In genomic region chr15:58119016-58119415, GRCh38 we compare ENCODE assay signal across 30 cellular contexts. TPM values are rescaled to one million over a fixed set of nuclear protein-coding genes. Genes with fewer than 3 reads are reported as not detected.
"Had no signal": no experiment of that assay in that cellular context is flagged by ENCODE, and none has a peak within 500 bp of the region (broad histone marks: within the 10 kb centered on the region; RNA-seq: fewer than 3 reads in every experiment).

No MANE protein-coding gene starts in this region.

- H3K27me3 ChIP-seq: neural progenitor cell, ovary, suprapubic skin, testis, tibial artery, transverse colon, upper lobe of right lung, uterus had no signal

- DNase-seq: natural killer cell; occipital lobe; ovary; posterior cingulate gyrus; psoas muscle; right cardiac atrium; spleen; stimulated activated CD4-positive, alpha-beta T cell treated with anti-CD3 and anti-CD28 coated beads, Interleukin-12 subunit alpha, Interleukin-12 subunit beta, amount 100 ng/mL, for 4 hours; stimulated activated CD4-positive, alpha-beta T cell treated with anti-CD3 and anti-CD28 coated beads, Interleukin-1b, Interleukin-23, amount 100 ng/mL, for 48 hours; stimulated activated CD4-positive, alpha-beta T cell treated with anti-CD3 and anti-CD28 coated beads, Interleukin-4, amount 100 ng/mL, for 1 hour; stimulated activated CD4-positive, alpha-beta T cell treated with anti-CD3 and anti-CD28 coated beads, Interleukin-4, amount 100 ng/mL, for 4 hours; stimulated activated CD8-positive, alpha-beta memory T cell treated with anti-CD3 and anti-CD28 coated beads, Interleukin-4, amount 100 ng/mL, for 48 hours; stimulated activated naive CD4-positive, alpha-beta T cell; stimulated activated naive CD8-positive, alpha-beta T cell treated with anti-CD3 and anti-CD28 coated beads, Interleukin-15, amount 100 ng/mL, for 72 hours; stimulated activated naive CD8-positive, alpha-beta T cell treated with anti-CD3 and anti-CD28 coated beads, Interleukin-15, Interleukin-2, amounts not matched to agents 100 U/mL and 50 U/mL, for 24 hours; substantia nigra; testis; tibial artery; transverse colon; upper lobe of right lung; uterus had no signal

- H3K4me2 ChIP-seq: neural progenitor cell, smooth muscle cell had no signal

- H3K79me2 ChIP-seq: parathyroid adenoma had no signal

- ATAC-seq: natural killer cell; psoas muscle; right cardiac atrium; sciatic nerve; stimulated activated memory B cell treated with anti-CD40 and anti-IgM and Interleukin-4, amounts not matched to agents 10 μg/mL and 1 μg/mL and 100 μg/mL, for 72 hours; stimulated activated naive CD8-positive, alpha-beta T cell treated with anti-CD3 and anti-CD28 coated beads, Interleukin-15, amount 100 ng/mL, for 72 hours; stimulated activated naive CD8-positive, alpha-beta T cell treated with anti-CD3 and anti-CD28 coated beads, Interleukin-15, Interleukin-2, amounts not matched to agents 100 U/mL and 50 U/mL, for 24 hours; upper lobe of right lung had no signal

- H3K36me3 ChIP-seq: neural progenitor cell, ovary, spleen, suprapubic skin, tibial artery, transverse colon, upper lobe of right lung, uterus had no signal

- H3K9ac ChIP-seq: neural progenitor cell, parathyroid adenoma had no signal

- H3K4me1 ChIP-seq: neural progenitor cell, parathyroid adenoma, psoas muscle, spleen, suprapubic skin, testis, tibial artery, transverse colon, upper lobe of right lung, uterus had no signal

- H3K4me3 ChIP-seq: neural progenitor cell, ovary, psoas muscle, skin epidermis, smooth muscle cell, spleen, suprapubic skin, testis, tibial artery, transverse colon, upper lobe of right lung, uterus had no signal

- H3K9me3 ChIP-seq: ovary, psoas muscle, spleen, suprapubic skin, testis, tibial artery, transverse colon, upper lobe of right lung, uterus had no signal

- H3K27ac ChIP-seq: neural progenitor cell, ovary, parathyroid adenoma, psoas muscle, skin epidermis, spleen, suprapubic skin, testis, tibial artery, transverse colon, upper lobe of right lung, uterus had no signal

- H2AFZ ChIP-seq: neural progenitor cell, parathyroid adenoma had no signal

RNA-seq across cellular contexts. Expression of gene AQP9, which starts 19.2 kb away (rescaled TPM):
- total RNA-seq: progenitor cell of endocrine pancreas had no signal
- polyA plus RNA-seq: neural cell, smooth muscle cell had no signal
